ENCODE assay signal across 8 cellular contexts in genomic region chr3:158918008-158918407, GRCh38.
A peak's percentile ranks its signal among the peaks of the same experiment; 100 is the strongest.
DNase-seq lines count a peak whose midpoint lies in the region; ATAC-seq and TF ChIP-seq lines count a peak whose summit lies in the region.

No MANE protein-coding gene starts in this region.

- H3K4me1 ChIP-seq in OCI-LY7 (ENCODE audit: insufficient read depth, low read length, poor library complexity, severe bottlenecking), result no peaks in the 10 kb centered on the region
- no peaks in the 10 kb centered on the region for H3K4me1 ChIP-seq in mucosa of descending colon (ENCODE audit: low read depth)

- peaks cover 3% of the 10 kb centered on the region for H3K27me3 Mint-ChIP-seq in activated CD8-positive, alpha-beta memory T cell treated with anti-CD3 and anti-CD28 coated beads, Interleukin-2, amount 10 ng/mL, durations not matched to agents 7 days and 5 days

- H3K4me2 ChIP-seq in OCI-LY7 (ENCODE audit: low read length), result no peak overlapping the region

- no peaks in the 10 kb centered on the region for H3K79me2 ChIP-seq in OCI-LY7 (ENCODE audit: insufficient read depth, low read depth, low read length)

- H4K20me1 ChIP-seq in OCI-LY7 (ENCODE audit: insufficient read depth, low read length), result no peaks in the 10 kb centered on the region

- TF ChIP-seq CTCF in OCI-LY7 (conservative IDR thresholded peaks at IDR 0.05; ENCODE audit: low read length), result peak; percentile 79
- TF ChIP-seq CTCF in mucosa of descending colon (IDR thresholded peaks at IDR 0.05), result no peak

- peak; percentile 33 for ATAC-seq in activated CD8-positive, alpha-beta memory T cell treated with anti-CD3 and anti-CD28 coated beads, Interleukin-2, amount 10 ng/mL, durations not matched to agents 7 days and 5 days
- ATAC-seq in GM21447 (IDR thresholded peaks at IDR 0.05; ENCODE audit: unreplicated experiment), result peak; percentile 87
- ATAC-seq in HG03571 (IDR thresholded peaks at IDR 0.05; ENCODE audit: unreplicated experiment), result peak; percentile 80
- peak; percentile 68 for ATAC-seq in mucosa of descending colon

- no peak overlapping the region for H2AFZ ChIP-seq in OCI-LY7 (ENCODE audit: low read length)

- H3K36me3 ChIP-seq in OCI-LY7 (ENCODE audit: insufficient read depth, low read length) (no peaks in the 10 kb centered on the region), mucosa of descending colon (ENCODE audit: low read depth) (no peaks in the 10 kb centered on the region)

- H3K9me3 ChIP-seq in OCI-LY7 (ENCODE audit: low read length) (no peaks in the 10 kb centered on the region), mucosa of descending colon (no peaks in the 10 kb centered on the region)

- intact Hi-C loops in OCI-LY7 (cut with micrococcal nuclease; ENCODE audit: unreplicated experiment), result loop anchor here (5.0 kb wide), 1 partner anchor 339 kb away; no protein-coding TSS in a partner anchor
- intact Hi-C loops in mucosa of descending colon (cut with DNase I, micrococcal nuclease), result loop anchor here in 1 of 2 donors (10.0 kb wide), 1 partner anchor 347 kb away; no protein-coding TSS in a partner anchor

- no peak overlapping the region for H3K4me3 Mint-ChIP-seq in activated CD8-positive, alpha-beta memory T cell treated with anti-CD3 and anti-CD28 coated beads, Interleukin-2, amount 10 ng/mL, durations not matched to agents 7 days and 5 days

- no peak overlapping the region for H3K27ac ChIP-seq in OCI-LY7 (ENCODE audit: low read depth, low read length, poor library complexity, severe bottlenecking)

- no peaks in the 10 kb centered on the region for H3K36me3 Mint-ChIP-seq in activated CD8-positive, alpha-beta memory T cell treated with anti-CD3 and anti-CD28 coated beads, Interleukin-2, amount 10 ng/mL, durations not matched to agents 7 days and 5 days

- peak; percentile 48 for DNase-seq in activated CD8-positive, alpha-beta memory T cell treated with anti-CD3 and anti-CD28 coated beads, Interleukin-2, amount 10 ng/mL, durations not matched to agents 7 days and 5 days
- no peak for DNase-seq in activated CD8-positive, alpha-beta memory T cell treated with anti-CD3 and anti-CD28 coated beads, Interleukin-2, amount 50 U/mL, for 4 hours
- DNase-seq in OCI-LY7 (ENCODE audit: low spot score), result peak; percentile 38
- peak; percentile 49 for DNase-seq in dedifferentiated amniotic fluid mesenchymal stem cell (ENCODE audit: extremely low spot score)
- DNase-seq in mucosa of descending colon, result peak in 2 of 3 donors; percentile 46 to 63
- DNase-seq in NCI-H1694 treated with DMSO at 0.1 percent for 48 hours (lab: John Stamatoyannopoulos, UW), result no peak

- H3K9me2 ChIP-seq in OCI-LY7 (ENCODE audit: insufficient read depth, low read length), result no peaks in the 10 kb centered on the region

- CTCF ChIA-PET in activated CD8-positive, alpha-beta memory T cell treated with anti-CD3 and anti-CD28 coated beads, Interleukin-2, amount 10 ng/mL, durations not matched to agents 7 days and 5 days (lab: Charles Lee), result interaction anchor here (0.9 kb wide), 1 partner anchor 37 kb away, joined by 3 read pairs; no protein-coding TSS in a partner anchor
- CTCF ChIA-PET in OCI-LY7 (lab: Charles Lee; ENCODE audit: unreplicated experiment), result no interaction called here

- H3K4me1 Mint-ChIP-seq in activated CD8-positive, alpha-beta memory T cell treated with anti-CD3 and anti-CD28 coated beads, Interleukin-2, amount 10 ng/mL, durations not matched to agents 7 days and 5 days, result no peaks in the 10 kb centered on the region

- POLR2A ChIA-PET in OCI-LY7 (lab: Charles Lee), result no interaction called here

- H3K4me3 ChIP-seq in OCI-LY7 (ENCODE audit: low read depth, low read length, poor library complexity, severe bottlenecking) (no peak overlapping the region), mucosa of descending colon (no peak overlapping the region)

- no peak overlapping the region for H3K27ac Mint-ChIP-seq in activated CD8-positive, alpha-beta memory T cell treated with anti-CD3 and anti-CD28 coated beads, Interleukin-2, amount 10 ng/mL, durations not matched to agents 7 days and 5 days

- H3K9me3 Mint-ChIP-seq in activated CD8-positive, alpha-beta memory T cell treated with anti-CD3 and anti-CD28 coated beads, Interleukin-2, amount 10 ng/mL, durations not matched to agents 7 days and 5 days (ENCODE audit: low read depth), result no peaks in the 10 kb centered on the region

- BruUV-seq in OCI-LY7 (replicated peaks; lab: Mats Ljungman, UMichigan), result no TSS peak

Comparison
In these comparisons a context has a peak if more than half of its experiments do, and no peak if none do; other contexts are left out.
1. DNase-seq: peak in activated CD8-positive, alpha-beta memory T cell treated with anti-CD3 and anti-CD28 coated beads, Interleukin-2, amount 10 ng/mL, durations not matched to agents 7 days and 5 days (single experiment), OCI-LY7 (single experiment), dedifferentiated amniotic fluid mesenchymal stem cell (single experiment) and mucosa of descending colon (2 of 3); none in activated CD8-positive, alpha-beta memory T cell treated with anti-CD3 and anti-CD28 coated beads, Interleukin-2, amount 50 U/mL, for 4 hours (single experiment) and NCI-H1694 treated with DMSO at 0.1 percent for 48 hours (single experiment).
2. ATAC-seq: peak in every context shown above with its lines; median percentile 87 in GM21447; 80 in HG03571; 68 in mucosa of descending colon; 33 in activated CD8-positive, alpha-beta memory T cell treated with anti-CD3 and anti-CD28 coated beads, Interleukin-2, amount 10 ng/mL, durations not matched to agents 7 days and 5 days.